ENCODE assay signal across 1 cellular context in the genomic region with DNA sequence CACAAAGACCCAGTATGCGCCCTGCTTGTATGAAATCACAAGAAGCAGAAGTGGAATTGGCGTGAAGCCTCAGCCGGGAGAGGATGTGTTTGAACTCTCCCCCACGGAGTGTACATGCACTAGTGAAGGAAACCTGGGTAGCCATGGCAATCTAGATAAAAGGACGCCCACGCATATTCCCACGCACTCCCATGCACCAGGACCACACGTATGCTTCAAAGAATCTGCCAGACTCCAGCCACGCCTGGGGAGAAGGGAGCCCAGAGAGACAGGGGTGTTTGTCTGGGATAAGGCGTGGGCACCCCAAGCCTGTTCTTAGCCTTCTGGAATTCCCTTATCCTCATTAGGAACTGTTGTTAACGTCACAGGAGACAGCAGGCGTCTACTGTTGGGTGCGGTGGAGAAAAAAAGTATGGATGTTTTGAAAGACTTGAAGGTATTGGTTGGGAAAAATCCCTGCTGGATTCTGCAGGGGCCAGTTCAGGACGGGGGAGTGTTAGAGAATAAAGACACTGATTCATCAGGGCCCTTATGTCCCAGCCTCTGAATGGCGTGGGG.
TF ChIP-seq lines count a peak whose summit lies in the region.

No MANE protein-coding gene starts in this region.

TF ChIP-seq in K562, 482 proteins besides CTCF, POLR2A, EP300 and RAD21 (continued from another document):
- TF ChIP-seq, protein P1, sequence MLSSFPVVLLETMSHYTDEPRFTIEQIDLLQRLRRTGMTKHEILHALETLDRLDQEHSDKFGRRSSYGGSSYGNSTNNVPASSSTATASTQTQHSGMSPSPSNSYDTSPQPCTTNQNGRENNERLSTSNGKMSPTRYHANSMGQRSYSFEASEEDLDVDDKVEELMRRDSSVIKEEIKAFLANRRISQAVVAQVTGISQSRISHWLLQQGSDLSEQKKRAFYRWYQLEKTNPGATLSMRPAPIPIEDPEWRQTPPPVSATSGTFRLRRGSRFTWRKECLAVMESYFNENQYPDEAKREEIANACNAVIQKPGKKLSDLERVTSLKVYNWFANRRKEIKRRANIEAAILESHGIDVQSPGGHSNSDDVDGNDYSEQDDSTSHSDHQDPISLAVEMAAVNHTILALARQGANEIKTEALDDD (IDR thresholded peaks at IDR 0.05) = 0 out of 2 replicates have a peak, but pooled peaks have one; percentile 46
- TF ChIP-seq JUND (IDR thresholded peaks at IDR 0.05; ENCODE audit: borderline replicate concordance, low read depth, low read length) = peak; percentile 18; the same call in 1 of the 2 replicates
- TF ChIP-seq JUND (tag; IDR thresholded peaks at IDR 0.05; ENCODE audit: borderline replicate concordance, low read depth, low read length) = no peak
- TF ChIP-seq, protein P2, sequence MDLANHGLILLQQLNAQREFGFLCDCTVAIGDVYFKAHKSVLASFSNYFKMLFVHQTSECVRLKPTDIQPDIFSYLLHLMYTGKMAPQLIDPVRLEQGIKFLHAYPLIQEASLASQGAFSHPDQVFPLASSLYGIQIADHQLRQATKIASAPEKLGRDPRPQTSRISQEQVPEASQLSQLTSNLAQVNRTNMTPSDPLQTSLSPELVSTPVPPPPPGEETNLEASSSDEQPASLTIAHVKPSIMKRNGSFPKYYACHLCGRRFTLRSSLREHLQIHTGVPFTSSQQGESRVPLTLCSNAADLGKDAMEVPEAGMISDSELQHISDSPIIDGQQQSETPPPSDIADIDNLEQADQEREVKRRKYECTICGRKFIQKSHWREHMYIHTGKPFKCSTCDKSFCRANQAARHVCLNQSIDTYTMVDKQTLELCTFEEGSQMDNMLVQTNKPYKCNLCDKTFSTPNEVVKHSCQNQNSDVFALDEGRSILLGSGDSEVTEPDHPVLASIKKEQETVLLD (IDR thresholded peaks at IDR 0.05) = 0 out of 2 replicates have a peak, but pooled peaks have one; percentile 50
- TF ChIP-seq NFIC (IDR thresholded peaks at IDR 0.05) = peak; percentile 12; the same call in 1 of the 2 replicates
- peak; percentile 70 for TF ChIP-seq TEAD4 (IDR thresholded peaks at IDR 0.05; ENCODE audit: low read length)
- no peak for TF ChIP-seq TEAD4 (CRISPR knock-in tag; IDR thresholded peaks at IDR 0.05; ENCODE audit: borderline replicate concordance)
- TF ChIP-seq GATAD2B (IDR thresholded peaks at IDR 0.05; ENCODE audit: borderline replicate concordance) = no peak
- no peak for TF ChIP-seq CHCHD3 (CRISPR knock-in tag; IDR thresholded peaks at IDR 0.05)
- no peak for TF ChIP-seq GTF2E2 (tag; IDR thresholded peaks at IDR 0.05)
- peak; percentile 44; the same call in 1 of the 2 replicates for TF ChIP-seq ARID1B (IDR thresholded peaks at IDR 0.05)
- TF ChIP-seq ELF2 (CRISPR knock-in tag; IDR thresholded peaks at IDR 0.05) = 0 out of 2 replicates have a peak, but pooled peaks have one; percentile 25
- no peak for TF ChIP-seq DACH1 (IDR thresholded peaks at IDR 0.05; ENCODE audit: partially characterized antibody)
- TF ChIP-seq POLR3A (IDR thresholded peaks at IDR 0.05; ENCODE audit: borderline replicate concordance, extremely low read depth, insufficient read depth, insufficient read length) = no peak
- TF ChIP-seq MED1 (CRISPR knock-in tag; IDR thresholded peaks at IDR 0.05; ENCODE audit: borderline replicate concordance) = no peak
- TF ChIP-seq ZNF232 (CRISPR knock-in tag; IDR thresholded peaks at IDR 0.05) = no peak
- no peak for TF ChIP-seq ZNF785 (CRISPR knock-in tag; IDR thresholded peaks at IDR 0.05)
- no peak for TF ChIP-seq PTTG1 (tag; IDR thresholded peaks at IDR 0.05; ENCODE audit: low read depth)
- TF ChIP-seq, protein P3, sequence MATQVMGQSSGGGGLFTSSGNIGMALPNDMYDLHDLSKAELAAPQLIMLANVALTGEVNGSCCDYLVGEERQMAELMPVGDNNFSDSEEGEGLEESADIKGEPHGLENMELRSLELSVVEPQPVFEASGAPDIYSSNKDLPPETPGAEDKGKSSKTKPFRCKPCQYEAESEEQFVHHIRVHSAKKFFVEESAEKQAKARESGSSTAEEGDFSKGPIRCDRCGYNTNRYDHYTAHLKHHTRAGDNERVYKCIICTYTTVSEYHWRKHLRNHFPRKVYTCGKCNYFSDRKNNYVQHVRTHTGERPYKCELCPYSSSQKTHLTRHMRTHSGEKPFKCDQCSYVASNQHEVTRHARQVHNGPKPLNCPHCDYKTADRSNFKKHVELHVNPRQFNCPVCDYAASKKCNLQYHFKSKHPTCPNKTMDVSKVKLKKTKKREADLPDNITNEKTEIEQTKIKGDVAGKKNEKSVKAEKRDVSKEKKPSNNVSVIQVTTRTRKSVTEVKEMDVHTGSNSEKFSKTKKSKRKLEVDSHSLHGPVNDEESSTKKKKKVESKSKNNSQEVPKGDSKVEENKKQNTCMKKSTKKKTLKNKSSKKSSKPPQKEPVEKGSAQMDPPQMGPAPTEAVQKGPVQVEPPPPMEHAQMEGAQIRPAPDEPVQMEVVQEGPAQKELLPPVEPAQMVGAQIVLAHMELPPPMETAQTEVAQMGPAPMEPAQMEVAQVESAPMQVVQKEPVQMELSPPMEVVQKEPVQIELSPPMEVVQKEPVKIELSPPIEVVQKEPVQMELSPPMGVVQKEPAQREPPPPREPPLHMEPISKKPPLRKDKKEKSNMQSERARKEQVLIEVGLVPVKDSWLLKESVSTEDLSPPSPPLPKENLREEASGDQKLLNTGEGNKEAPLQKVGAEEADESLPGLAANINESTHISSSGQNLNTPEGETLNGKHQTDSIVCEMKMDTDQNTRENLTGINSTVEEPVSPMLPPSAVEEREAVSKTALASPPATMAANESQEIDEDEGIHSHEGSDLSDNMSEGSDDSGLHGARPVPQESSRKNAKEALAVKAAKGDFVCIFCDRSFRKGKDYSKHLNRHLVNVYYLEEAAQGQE (CRISPR knock-in tag; IDR thresholded peaks at IDR 0.05; ENCODE audit: low read depth) = no peak
- TF ChIP-seq STAT5A (IDR thresholded peaks at IDR 0.05; ENCODE audit: borderline replicate concordance, low read length) = no peak
